In the genomic region with DNA sequence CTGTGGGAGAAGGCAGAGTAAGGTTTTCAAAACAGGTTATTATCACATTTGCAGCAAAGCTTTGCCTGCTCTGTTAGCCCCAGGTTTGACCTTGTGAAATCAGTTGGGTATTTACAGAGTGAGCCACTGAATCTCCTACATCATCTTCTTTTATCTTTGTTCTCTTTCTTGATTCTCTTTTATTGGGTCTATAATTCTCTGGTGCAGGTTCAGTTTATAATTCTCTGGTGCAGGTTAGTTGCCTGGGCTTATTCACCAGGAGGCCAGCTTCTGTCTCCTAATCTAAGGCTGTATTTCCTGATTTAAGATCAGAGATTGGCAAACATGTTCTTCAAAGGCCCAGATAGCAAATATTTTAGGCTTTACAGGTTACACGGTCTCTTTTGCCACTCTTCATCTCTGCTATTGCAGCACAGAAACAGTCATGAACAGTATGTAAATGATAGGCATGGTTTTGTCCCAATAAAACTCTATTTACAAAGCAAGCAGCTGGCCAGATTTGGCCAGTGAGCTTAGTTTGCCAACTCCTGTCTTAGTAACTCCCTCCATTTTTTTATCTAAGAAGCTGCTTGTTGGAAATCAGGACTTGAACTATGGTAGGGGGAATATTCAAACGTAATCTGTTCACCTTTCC, we compare ENCODE assay signal across 35 cellular contexts.
"Had no signal": no experiment of that assay in that cellular context is flagged by ENCODE, and none has a peak within 500 bp of the region (broad histone marks: within the 10 kb centered on the region; RNA-seq: fewer than 3 reads in every experiment).

No MANE protein-coding gene starts in this region.

- H3K36me3 Mint-ChIP-seq: activated CD4-positive, alpha-beta memory T cell treated with anti-CD3 and anti-CD28 coated beads for 36 hours; activated CD8-positive, alpha-beta memory T cell treated with anti-CD3 and anti-CD28 coated beads, Interleukin-2, amount 10 ng/mL, durations not matched to agents 7 days and 5 days; activated naive CD4-positive, alpha-beta T cell treated with anti-CD3 and anti-CD28 coated beads, Interleukin-2, amount 10 ng/mL, durations not matched to agents 7 days and 5 days; activated naive CD4-positive, alpha-beta T cell treated with anti-CD3 and anti-CD28 coated beads, Interleukin-2, amount 50 U/mL, for 24 hours; activated naive CD8-positive, alpha-beta T cell; activated naive CD8-positive, alpha-beta T cell treated with anti-CD3 and anti-CD28 coated beads, Interleukin-2, amount 10 ng/mL, durations not matched to agents 7 days and 5 days; brain; WTC11 had no signal

- H3K4me3 ChIP-seq: ascending aorta, cardiac muscle cell had no signal

- H3K27ac Mint-ChIP-seq: activated CD4-positive, alpha-beta memory T cell treated with anti-CD3 and anti-CD28 coated beads for 36 hours; activated CD4-positive, alpha-beta T cell treated with anti-CD3 and anti-CD28 coated beads for 36 hours; activated CD8-positive, alpha-beta memory T cell treated with anti-CD3 and anti-CD28 coated beads, Interleukin-2, amount 10 ng/mL, durations not matched to agents 7 days and 5 days; activated CD8-positive, alpha-beta T cell treated with anti-CD3 and anti-CD28 coated beads for 36 hours; activated naive CD4-positive, alpha-beta T cell treated with anti-CD3 and anti-CD28 coated beads, Interleukin-2, amount 10 ng/mL, durations not matched to agents 7 days and 5 days; activated naive CD4-positive, alpha-beta T cell treated with anti-CD3 and anti-CD28 coated beads, Interleukin-2, amount 50 U/mL, for 24 hours; activated naive CD8-positive, alpha-beta T cell; activated naive CD8-positive, alpha-beta T cell treated with anti-CD3 and anti-CD28 coated beads, Interleukin-2, amount 10 ng/mL, durations not matched to agents 7 days and 5 days; activated naive CD8-positive, alpha-beta T cell treated with anti-CD3 and anti-CD28 coated beads, Interleukin-2, amount 50 U/mL, for 24 hours; activated T-cell treated with anti-CD3 and anti-CD28 coated beads, Interleukin-2, amount 50 U/mL, for 24 hours; activated T-helper 2 cell treated with anti-CD3 and anti-CD28 coated beads, Interferon-gamma antibody, Interleukin-2, Interleukin-4, amounts not matched to agents 10 μg/mL and 5 μg/mL and 100 μg/mL, durations not matched to agents 14 hours and 24 hours and 36 hours; brain; T-helper 1 cell treated with Interleukin-12 subunit alpha and Interleukin-12 subunit beta and Interleukin-4 antibody, amounts not matched to agents 30 μg/mL and 1 μg/mL, for 36 hours; T-helper 2 cell treated with Interferon-gamma antibody and Interleukin-4, amounts not matched to agents 5 μg/mL and 100 μg/mL, for 36 hours; WTC11 had no signal

- H3K4me3 Mint-ChIP-seq: activated CD4-positive, alpha-beta memory T cell treated with anti-CD3 and anti-CD28 coated beads for 36 hours; activated CD4-positive, alpha-beta T cell treated with anti-CD3 and anti-CD28 coated beads for 36 hours; activated CD8-positive, alpha-beta memory T cell treated with anti-CD3 and anti-CD28 coated beads, Interleukin-2, amount 10 ng/mL, durations not matched to agents 7 days and 5 days; activated CD8-positive, alpha-beta T cell treated with anti-CD3 and anti-CD28 coated beads for 36 hours; activated naive CD4-positive, alpha-beta T cell treated with anti-CD3 and anti-CD28 coated beads, Interleukin-2, amount 10 ng/mL, durations not matched to agents 7 days and 5 days; activated naive CD4-positive, alpha-beta T cell treated with anti-CD3 and anti-CD28 coated beads, Interleukin-2, amount 50 U/mL, for 24 hours; activated naive CD8-positive, alpha-beta T cell; activated naive CD8-positive, alpha-beta T cell treated with anti-CD3 and anti-CD28 coated beads, Interleukin-2, amount 10 ng/mL, durations not matched to agents 7 days and 5 days; activated naive CD8-positive, alpha-beta T cell treated with anti-CD3 and anti-CD28 coated beads, Interleukin-2, amount 50 U/mL, for 24 hours; activated T-cell treated with anti-CD3 and anti-CD28 coated beads, Interleukin-2, amount 50 U/mL, for 24 hours; brain; central memory CD8-positive, alpha-beta T cell; T-helper 1 cell treated with Interleukin-12 subunit alpha and Interleukin-12 subunit beta and Interleukin-4 antibody, amounts not matched to agents 30 μg/mL and 1 μg/mL, for 36 hours; T-helper 2 cell treated with Interferon-gamma antibody and Interleukin-4, amounts not matched to agents 5 μg/mL and 100 μg/mL, for 36 hours; WTC11 had no signal

- H3K9me3 Mint-ChIP-seq: activated CD4-positive, alpha-beta memory T cell treated with anti-CD3 and anti-CD28 coated beads for 36 hours; activated CD8-positive, alpha-beta T cell treated with anti-CD3 and anti-CD28 coated beads for 36 hours; activated naive CD4-positive, alpha-beta T cell treated with anti-CD3 and anti-CD28 coated beads, Interleukin-2, amount 10 ng/mL, durations not matched to agents 7 days and 5 days; activated naive CD4-positive, alpha-beta T cell treated with anti-CD3 and anti-CD28 coated beads, Interleukin-2, amount 50 U/mL, for 24 hours; activated naive CD8-positive, alpha-beta T cell treated with anti-CD3 and anti-CD28 coated beads, Interleukin-2, amount 50 U/mL, for 24 hours; activated T-cell treated with anti-CD3 and anti-CD28 coated beads, Interleukin-2, amount 50 U/mL, for 24 hours; activated T-helper 2 cell treated with anti-CD3 and anti-CD28 coated beads, Interferon-gamma antibody, Interleukin-2, Interleukin-4, amounts not matched to agents 10 μg/mL and 5 μg/mL and 100 μg/mL, durations not matched to agents 14 hours and 24 hours and 36 hours; brain; central memory CD8-positive, alpha-beta T cell; T-helper 1 cell treated with Interleukin-12 subunit alpha and Interleukin-12 subunit beta and Interleukin-4 antibody, amounts not matched to agents 30 μg/mL and 1 μg/mL, for 36 hours; T-helper 2 cell treated with Interferon-gamma antibody and Interleukin-4, amounts not matched to agents 5 μg/mL and 100 μg/mL, for 36 hours; WTC11 had no signal

- H3K27me3 ChIP-seq: ascending aorta, cardiac muscle cell had no signal

- H3K27me3 Mint-ChIP-seq: activated CD4-positive, alpha-beta memory T cell treated with anti-CD3 and anti-CD28 coated beads for 36 hours; activated CD4-positive, alpha-beta T cell treated with anti-CD3 and anti-CD28 coated beads for 36 hours; activated CD8-positive, alpha-beta memory T cell treated with anti-CD3 and anti-CD28 coated beads, Interleukin-2, amount 10 ng/mL, durations not matched to agents 7 days and 5 days; activated CD8-positive, alpha-beta T cell treated with anti-CD3 and anti-CD28 coated beads for 36 hours; activated naive CD4-positive, alpha-beta T cell treated with anti-CD3 and anti-CD28 coated beads, Interleukin-2, amount 10 ng/mL, durations not matched to agents 7 days and 5 days; activated naive CD4-positive, alpha-beta T cell treated with anti-CD3 and anti-CD28 coated beads, Interleukin-2, amount 50 U/mL, for 24 hours; activated naive CD8-positive, alpha-beta T cell treated with anti-CD3 and anti-CD28 coated beads, Interleukin-2, amount 10 ng/mL, durations not matched to agents 7 days and 5 days; activated naive CD8-positive, alpha-beta T cell treated with anti-CD3 and anti-CD28 coated beads, Interleukin-2, amount 50 U/mL, for 24 hours; activated T-cell treated with anti-CD3 and anti-CD28 coated beads, Interleukin-2, amount 50 U/mL, for 24 hours; brain; central memory CD8-positive, alpha-beta T cell had no signal

- H3K4me1 Mint-ChIP-seq: activated CD4-positive, alpha-beta T cell treated with anti-CD3 and anti-CD28 coated beads for 36 hours; activated CD8-positive, alpha-beta memory T cell treated with anti-CD3 and anti-CD28 coated beads, Interleukin-2, amount 10 ng/mL, durations not matched to agents 7 days and 5 days; activated naive CD4-positive, alpha-beta T cell treated with anti-CD3 and anti-CD28 coated beads, Interleukin-2, amount 10 ng/mL, durations not matched to agents 7 days and 5 days; activated naive CD4-positive, alpha-beta T cell treated with anti-CD3 and anti-CD28 coated beads, Interleukin-2, amount 50 U/mL, for 24 hours; activated naive CD8-positive, alpha-beta T cell treated with anti-CD3 and anti-CD28 coated beads, Interleukin-2, amount 10 ng/mL, durations not matched to agents 7 days and 5 days; activated naive CD8-positive, alpha-beta T cell treated with anti-CD3 and anti-CD28 coated beads, Interleukin-2, amount 50 U/mL, for 24 hours; brain; central memory CD8-positive, alpha-beta T cell had no signal

- H3K4me1 ChIP-seq: ascending aorta had no signal

- H3K36me3 ChIP-seq: ascending aorta, cardiac muscle cell, WERI-Rb-1 had no signal

- ATAC-seq: activated CD4-positive, alpha-beta T cell treated with anti-CD3 and anti-CD28 coated beads for 36 hours; activated CD4-positive, CD25-positive, alpha-beta regulatory T cell treated with anti-CD3 and anti-CD28 coated beads, Interleukin-2, amount 50 U/mL, for 24 hours; activated CD8-positive, alpha-beta memory T cell treated with anti-CD3 and anti-CD28 coated beads, Interleukin-2, amount 10 ng/mL, durations not matched to agents 7 days and 5 days; activated CD8-positive, alpha-beta T cell treated with anti-CD3 and anti-CD28 coated beads for 36 hours; activated naive CD8-positive, alpha-beta T cell treated with anti-CD3 and anti-CD28 coated beads, Interleukin-2, amount 50 U/mL, for 24 hours; WTC11 had no signal

- H3K27ac ChIP-seq: ascending aorta, cardiac muscle cell, WERI-Rb-1 had no signal

- DNase-seq: activated CD4-positive, alpha-beta memory T cell treated with anti-CD3 and anti-CD28 coated beads for 36 hours; activated CD4-positive, alpha-beta T cell treated with anti-CD3 and anti-CD28 coated beads for 1 hour; activated CD4-positive, alpha-beta T cell treated with anti-CD3 and anti-CD28 coated beads for 36 hours; activated CD4-positive, alpha-beta T cell treated with anti-CD3 and anti-CD28 coated beads for 48 hours; activated CD4-positive, alpha-beta T cell treated with anti-CD3 and anti-CD28 coated beads, Interleukin-2, amount 50 U/mL, for 1 hour; activated CD4-positive, alpha-beta T cell treated with anti-CD3 and anti-CD28 coated beads, Interleukin-2, amount 50 U/mL, for 4 hours; activated CD4-positive, CD25-positive, alpha-beta regulatory T cell; activated CD8-positive, alpha-beta memory T cell treated with anti-CD3 and anti-CD28 coated beads, Interleukin-2, amount 10 ng/mL, durations not matched to agents 7 days and 5 days; activated CD8-positive, alpha-beta memory T cell treated with anti-CD3 and anti-CD28 coated beads, Interleukin-2, amount 50 U/mL, for 48 hours; activated CD8-positive, alpha-beta T cell treated with anti-CD3 and anti-CD28 coated beads for 36 hours; activated effector memory CD4-positive, alpha-beta T cell treated with Interleukin-2 at 50 U/mL for 16 hours; activated gamma-delta T cell; activated naive CD4-positive, alpha-beta T cell treated with anti-CD3 and anti-CD28 coated beads, Interleukin-2, amount 10 ng/mL, durations not matched to agents 7 days and 5 days; activated naive CD4-positive, alpha-beta T cell treated with Interleukin-2 at 50 U/mL for 16 hours; activated naive CD8-positive, alpha-beta T cell treated with anti-CD3 and anti-CD28 coated beads, Interleukin-2, amount 10 ng/mL, durations not matched to agents 7 days and 5 days; activated naive CD8-positive, alpha-beta T cell treated with anti-CD3 and anti-CD28 coated beads, Interleukin-2, amount 50 U/mL, for 24 hours; activated T-cell treated with anti-CD3 and anti-CD28 coated beads, Interleukin-2, amount 50 U/mL, for 24 hours; activated T-cell treated with anti-CD3 and anti-CD28 coated beads, Interleukin-2, amount 50 U/mL, for 48 hours; amygdala; anterior cingulate cortex; cerebellar nuclear complex; T-helper 2 cell; T-helper 9 cell; WERI-Rb-1 had no signal

- H3K9me3 ChIP-seq: ascending aorta had no signal
